Comparison of ENCODE assay signal across 23 cellular contexts in the genomic region with DNA sequence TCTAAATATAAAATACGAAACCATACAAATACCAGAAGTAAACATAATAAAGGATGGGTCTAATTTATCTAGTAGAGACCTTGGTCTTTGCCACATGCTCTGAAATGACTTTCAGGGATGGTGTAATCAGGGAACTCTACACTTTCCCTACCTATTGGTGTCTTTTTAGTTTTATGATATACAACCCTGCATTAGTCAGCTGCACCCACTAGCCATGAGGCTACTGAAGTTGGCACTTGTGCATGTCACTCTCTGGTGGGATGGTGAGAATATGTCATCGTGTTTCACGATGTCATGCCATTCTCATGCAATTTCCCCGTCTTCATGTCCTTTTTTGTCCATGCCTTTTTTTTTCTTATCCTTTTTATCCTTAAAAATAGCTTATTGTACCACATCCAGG.
"Had no signal": no experiment of that assay in that cellular context is flagged by ENCODE, and none has a peak within 500 bp of the region (broad histone marks: within the 10 kb centered on the region; RNA-seq: fewer than 3 reads in every experiment).

No MANE protein-coding gene starts in this region.

- H3K4me2 ChIP-seq: KMS-11 had no signal

- H3K36me3 ChIP-seq: brain microvascular endothelial cell, cardiac muscle cell, Peyer's patch had no signal

- H3K4me3 ChIP-seq: cardiac muscle cell, Peyer's patch had no signal

- H3K9me3 ChIP-seq: Peyer's patch had no signal

- H3K27me3 ChIP-seq: brain microvascular endothelial cell, cardiac muscle cell, Peyer's patch had no signal

- H3K4me1 ChIP-seq: Peyer's patch had no signal

- DNase-seq: activated B cell treated with CpG ODN at 0.5 μM for 24 hours; activated CD4-positive, alpha-beta memory T cell treated with anti-CD3 and anti-CD28 coated beads for 36 hours; activated CD4-positive, alpha-beta T cell treated with anti-CD3 and anti-CD28 coated beads for 1 hour; activated CD4-positive, alpha-beta T cell treated with anti-CD3 and anti-CD28 coated beads, Interleukin-2, amount 10 ng/mL, durations not matched to agents 7 days and 5 days; activated CD8-positive, alpha-beta memory T cell treated with anti-CD3 and anti-CD28 coated beads for 24 hours; activated effector memory CD4-positive, alpha-beta T cell treated with anti-CD3 and anti-CD28 coated beads, Interleukin-2, amount 50 U/mL, for 16 hours; activated naive CD4-positive, alpha-beta T cell treated with Interleukin-2 at 50 U/mL for 16 hours; activated T-cell treated with anti-CD3 and anti-CD28 coated beads, Interleukin-2, amount 50 U/mL, for 4 hours; MM.1S; NCI-H1105; NCI-H1436; NCI-H1694 treated with DMSO at 0.1 percent for 48 hours; NCI-H2029 treated with DMSO at 0.1 percent for 48 hours; NCI-H345; NCI-H510A treated with DMSO at 0.1 percent for 48 hours; NCI-H69; NK-92 treated with Interleukin-12 subunit alpha and Interleukin-12 subunit beta, amount 100 ng/mL, for 24 hours; OCI-M1; Peyer's patch; SHP77 had no signal

- ATAC-seq: activated T-cell treated with anti-CD3 and anti-CD28 coated beads, Interleukin-2, amount 50 U/mL, for 4 hours had no signal

- H3K27ac ChIP-seq: brain microvascular endothelial cell, cardiac muscle cell, KMS-11, Peyer's patch had no signal
